ENCODE assay signal across 18 cellular contexts in genomic region chr9:107888773-107889227, GRCh38.
"Had no signal": no experiment of that assay in that cellular context is flagged by ENCODE, and none has a peak within 500 bp of the region (broad histone marks: within the 10 kb centered on the region; RNA-seq: fewer than 3 reads in every experiment).

No MANE protein-coding gene starts in this region.

- H3K27ac ChIP-seq: brain microvascular endothelial cell, ovary, suprapubic skin, upper lobe of right lung had no signal

- ATAC-seq: activated CD8-positive, alpha-beta T cell treated with anti-CD3 and anti-CD28 coated beads, Interleukin-2, amount 10 ng/mL, durations not matched to agents 7 days and 5 days; activated T-cell treated with anti-CD3 and anti-CD28 coated beads, Interleukin-2, amount 50 U/mL, for 72 hours; left colon; stimulated activated naive B cell treated with anti-CD40 and anti-IgM and Interleukin-4, amounts not matched to agents 10 μg/mL and 1 μg/mL and 100 μg/mL, for 72 hours; upper lobe of right lung had no signal

- H3K4me1 ChIP-seq: suprapubic skin, upper lobe of right lung had no signal

- DNase-seq: activated B cell treated with CpG ODN at 0.5 μM for 24 hours; activated CD4-positive, alpha-beta T cell treated with anti-CD3 and anti-CD28 coated beads, Interleukin-2, amount 10 ng/mL, durations not matched to agents 24 days and 14 days; activated CD8-positive, alpha-beta memory T cell treated with anti-CD3 and anti-CD28 coated beads, Interleukin-2, amount 50 U/mL, for 48 hours; activated CD8-positive, alpha-beta T cell treated with anti-CD3 and anti-CD28 coated beads, Interleukin-2, amount 10 ng/mL, durations not matched to agents 7 days and 5 days; activated gamma-delta T cell; activated T-cell treated with anti-CD3 and anti-CD28 coated beads, Interleukin-2, amount 50 U/mL, for 72 hours; amygdala; brain microvascular endothelial cell; effector memory CD4-positive, alpha-beta T cell; left colon; midbrain; ovary; stimulated activated CD4-positive, alpha-beta T cell treated with anti-CD3 and anti-CD28 coated beads, Interleukin-2, amount 100 ng/mL, for 48 hours; stimulated activated naive B cell treated with anti-CD40 and anti-IgM and Interleukin-4, amounts not matched to agents 10 μg/mL and 1 μg/mL and 100 μg/mL, for 72 hours; SW 1271; upper lobe of right lung had no signal

- H3K27me3 ChIP-seq: brain microvascular endothelial cell, ovary, suprapubic skin, upper lobe of right lung had no signal

- H3K36me3 ChIP-seq: brain microvascular endothelial cell, ovary, suprapubic skin, upper lobe of right lung had no signal

- H3K4me3 ChIP-seq: lung, ovary, suprapubic skin, upper lobe of right lung had no signal

- H3K9me3 ChIP-seq: ovary, suprapubic skin, upper lobe of right lung had no signal
